In genomic region chr4:118909173-118909956, GRCh38 we compare ENCODE assay signal across 1 cellular context.
TF ChIP-seq lines count a peak whose summit lies in the region.

No MANE protein-coding gene starts in this region.

TF ChIP-seq in SK-N-SH, 30 proteins besides CTCF, POLR2A, EP300 and RAD21 (continued from another document):
- TF ChIP-seq YY1 (IDR thresholded peaks at IDR 0.05; ENCODE audit: low read depth) (no peak), GATA2 (CRISPR knock-in tag; IDR thresholded peaks at IDR 0.05) (peak; percentile 65), FOXM1 (IDR thresholded peaks at IDR 0.05; ENCODE audit: low read depth) (no peak), RXRA (IDR thresholded peaks at IDR 0.05; ENCODE audit: borderline replicate concordance, low read depth) (no peak), RFX5 (IDR thresholded peaks at IDR 0.05; ENCODE audit: low read length) (no peak), FOXJ3 (CRISPR knock-in tag; IDR thresholded peaks at IDR 0.05) (0 out of 2 replicates have a peak, but pooled peaks have one; percentile 50), POLR2AphosphoS5 (IDR thresholded peaks at IDR 0.05; ENCODE audit: low read depth, low read length) (no peak), TCF12 (IDR thresholded peaks at IDR 0.05) (peak; percentile 15; the same call in 1 of the 2 replicates), FOSL2 (IDR thresholded peaks at IDR 0.05; ENCODE audit: borderline replicate concordance, low read depth) (no peak), ZBTB33 (IDR thresholded peaks at IDR 0.05; ENCODE audit: borderline replicate concordance, low read depth) (no peak), PBX3 (IDR thresholded peaks at IDR 0.05) (no peak), CHD2 (IDR thresholded peaks at IDR 0.05; ENCODE audit: low read length, partially characterized antibody) (no peak), JUND (IDR thresholded peaks at IDR 0.05) (no peak), EZH2phosphoT487 (IDR thresholded peaks at IDR 0.05; ENCODE audit: borderline replicate concordance, low read depth) (no peak), NRF1 (IDR thresholded peaks at IDR 0.05; ENCODE audit: low read depth, low read length) (no peak), ELF1 (IDR thresholded peaks at IDR 0.05) (no peak), RCOR1 (IDR thresholded peaks at IDR 0.05; ENCODE audit: low read length) (peak; percentile 37; the same call in 1 of the 2 replicates), MXI1 (IDR thresholded peaks at IDR 0.05; ENCODE audit: low read depth, low read length) (no peak)
- TF ChIP-seq, protein P1, sequence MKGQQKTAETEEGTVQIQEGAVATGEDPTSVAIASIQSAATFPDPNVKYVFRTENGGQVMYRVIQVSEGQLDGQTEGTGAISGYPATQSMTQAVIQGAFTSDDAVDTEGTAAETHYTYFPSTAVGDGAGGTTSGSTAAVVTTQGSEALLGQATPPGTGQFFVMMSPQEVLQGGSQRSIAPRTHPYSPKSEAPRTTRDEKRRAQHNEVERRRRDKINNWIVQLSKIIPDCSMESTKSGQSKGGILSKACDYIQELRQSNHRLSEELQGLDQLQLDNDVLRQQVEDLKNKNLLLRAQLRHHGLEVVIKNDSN (IDR thresholded peaks at IDR 0.05; ENCODE audit: borderline replicate concordance, low read depth), result no peak
- TF ChIP-seq, protein P2, sequence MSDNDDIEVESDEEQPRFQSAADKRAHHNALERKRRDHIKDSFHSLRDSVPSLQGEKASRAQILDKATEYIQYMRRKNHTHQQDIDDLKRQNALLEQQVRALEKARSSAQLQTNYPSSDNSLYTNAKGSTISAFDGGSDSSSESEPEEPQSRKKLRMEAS (IDR thresholded peaks at IDR 0.05; ENCODE audit: low read depth), result no peak
- TF ChIP-seq, protein P3, sequence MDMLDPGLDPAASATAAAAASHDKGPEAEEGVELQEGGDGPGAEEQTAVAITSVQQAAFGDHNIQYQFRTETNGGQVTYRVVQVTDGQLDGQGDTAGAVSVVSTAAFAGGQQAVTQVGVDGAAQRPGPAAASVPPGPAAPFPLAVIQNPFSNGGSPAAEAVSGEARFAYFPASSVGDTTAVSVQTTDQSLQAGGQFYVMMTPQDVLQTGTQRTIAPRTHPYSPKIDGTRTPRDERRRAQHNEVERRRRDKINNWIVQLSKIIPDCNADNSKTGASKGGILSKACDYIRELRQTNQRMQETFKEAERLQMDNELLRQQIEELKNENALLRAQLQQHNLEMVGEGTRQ (IDR thresholded peaks at IDR 0.05; ENCODE audit: borderline replicate concordance, low read depth, low read length), result no peak
- TF ChIP-seq, protein P4, sequence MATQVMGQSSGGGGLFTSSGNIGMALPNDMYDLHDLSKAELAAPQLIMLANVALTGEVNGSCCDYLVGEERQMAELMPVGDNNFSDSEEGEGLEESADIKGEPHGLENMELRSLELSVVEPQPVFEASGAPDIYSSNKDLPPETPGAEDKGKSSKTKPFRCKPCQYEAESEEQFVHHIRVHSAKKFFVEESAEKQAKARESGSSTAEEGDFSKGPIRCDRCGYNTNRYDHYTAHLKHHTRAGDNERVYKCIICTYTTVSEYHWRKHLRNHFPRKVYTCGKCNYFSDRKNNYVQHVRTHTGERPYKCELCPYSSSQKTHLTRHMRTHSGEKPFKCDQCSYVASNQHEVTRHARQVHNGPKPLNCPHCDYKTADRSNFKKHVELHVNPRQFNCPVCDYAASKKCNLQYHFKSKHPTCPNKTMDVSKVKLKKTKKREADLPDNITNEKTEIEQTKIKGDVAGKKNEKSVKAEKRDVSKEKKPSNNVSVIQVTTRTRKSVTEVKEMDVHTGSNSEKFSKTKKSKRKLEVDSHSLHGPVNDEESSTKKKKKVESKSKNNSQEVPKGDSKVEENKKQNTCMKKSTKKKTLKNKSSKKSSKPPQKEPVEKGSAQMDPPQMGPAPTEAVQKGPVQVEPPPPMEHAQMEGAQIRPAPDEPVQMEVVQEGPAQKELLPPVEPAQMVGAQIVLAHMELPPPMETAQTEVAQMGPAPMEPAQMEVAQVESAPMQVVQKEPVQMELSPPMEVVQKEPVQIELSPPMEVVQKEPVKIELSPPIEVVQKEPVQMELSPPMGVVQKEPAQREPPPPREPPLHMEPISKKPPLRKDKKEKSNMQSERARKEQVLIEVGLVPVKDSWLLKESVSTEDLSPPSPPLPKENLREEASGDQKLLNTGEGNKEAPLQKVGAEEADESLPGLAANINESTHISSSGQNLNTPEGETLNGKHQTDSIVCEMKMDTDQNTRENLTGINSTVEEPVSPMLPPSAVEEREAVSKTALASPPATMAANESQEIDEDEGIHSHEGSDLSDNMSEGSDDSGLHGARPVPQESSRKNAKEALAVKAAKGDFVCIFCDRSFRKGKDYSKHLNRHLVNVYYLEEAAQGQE (IDR thresholded peaks at IDR 0.05; ENCODE audit: low read depth, low read length), result no peak
